Comparison of ENCODE assay signal across 31 cellular contexts in the genomic region with DNA sequence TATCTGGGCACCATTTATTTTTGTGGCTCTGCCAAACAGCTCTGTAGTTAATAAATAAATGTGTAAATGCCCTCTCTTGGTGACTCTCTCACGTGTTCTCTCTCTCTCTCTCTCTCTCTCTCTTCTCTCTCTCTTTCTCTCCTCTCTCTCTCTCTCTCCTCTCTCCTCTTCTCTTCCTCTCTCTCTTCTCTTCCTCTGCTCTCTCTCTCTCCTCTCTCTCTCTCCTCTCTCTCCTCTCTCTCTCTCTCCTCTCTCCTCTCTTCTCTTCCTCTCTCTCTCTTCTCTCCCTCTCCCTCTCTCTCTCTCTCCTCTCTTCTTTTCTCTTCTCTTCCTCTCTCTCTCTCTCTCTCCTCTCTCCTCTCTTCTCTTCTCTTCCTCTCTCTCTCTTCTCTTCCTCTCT.
"Had no signal": no experiment of that assay in that cellular context is flagged by ENCODE, and none has a peak within 500 bp of the region (broad histone marks: within the 10 kb centered on the region; RNA-seq: fewer than 3 reads in every experiment).

No MANE protein-coding gene starts in this region.

- H3K4me1 ChIP-seq: heart right ventricle, left lung, spleen, suprapubic skin, tibial nerve, uterus had no signal

- DNase-seq: heart right ventricle; islet precursor cell; kidney glomerular epithelial cell; left cardiac atrium; left lung; mesendoderm; naive B cell; natural killer cell; nephron progenitor cell; occipital lobe; ovary; retina; right cardiac atrium; sigmoid colon; small intestine; spleen; stimulated activated CD4-positive, alpha-beta T cell treated with anti-CD3 and anti-CD28 coated beads, Interleukin-4, amount 100 ng/mL, for 24 hours; stimulated activated naive CD4-positive, alpha-beta T cell; uterus had no signal

- H3K27me3 Mint-ChIP-seq: stimulated activated naive CD8-positive, alpha-beta T cell treated with anti-CD3 and anti-CD28 coated beads, Interleukin-15, Interleukin-2, amounts not matched to agents 100 ng/mL and 50 ng/mL, for 24 hours had no signal

- H3K27ac ChIP-seq: heart right ventricle, left lung, neural progenitor cell, neutrophil, ovary, sigmoid colon, spleen, suprapubic skin, thoracic aorta, tibial nerve, uterus had no signal

- H3K27ac Mint-ChIP-seq: mesothelial cell of epicardium; naive B cell; neural progenitor cell; progenitor cell of endocrine pancreas; stimulated activated effector memory CD8-positive, alpha-beta T cell treated with anti-CD3 and anti-CD28 coated beads, Interleukin-12 subunit alpha, Interleukin-12 subunit beta, amount 100 ng/mL, for 72 hours; stimulated activated naive CD8-positive, alpha-beta T cell treated with anti-CD3 and anti-CD28 coated beads, Interleukin-15, Interleukin-2, amounts not matched to agents 100 ng/mL and 50 ng/mL, for 24 hours; type B pancreatic cell had no signal

- H3K4me3 ChIP-seq: heart right ventricle, hepatocyte, left lung, lung, neural progenitor cell, ovary, sigmoid colon, spleen, suprapubic skin, thoracic aorta, tibial nerve, uterus had no signal

- H3K9me3 Mint-ChIP-seq: mesothelial cell of epicardium; nephron progenitor cell; neural progenitor cell; stimulated activated naive CD8-positive, alpha-beta T cell treated with anti-CD3 and anti-CD28 coated beads, Interleukin-15, Interleukin-2, amounts not matched to agents 100 ng/mL and 50 ng/mL, for 24 hours; type B pancreatic cell had no signal

- H3K4me2 ChIP-seq: hepatocyte, neural progenitor cell had no signal

- H3K9ac ChIP-seq: neural progenitor cell had no signal

- H3K27me3 ChIP-seq: hepatocyte, left lung, neural progenitor cell, ovary, sigmoid colon, suprapubic skin, tibial nerve, uterus had no signal

- H3K9me3 ChIP-seq: heart right ventricle, left lung, neutrophil, ovary, sigmoid colon, spleen, suprapubic skin, thoracic aorta, tibial nerve, uterus had no signal

- H3K36me3 Mint-ChIP-seq: mesothelial cell of epicardium; naive B cell; natural killer cell; neural progenitor cell; stimulated activated effector memory CD8-positive, alpha-beta T cell treated with anti-CD3 and anti-CD28 coated beads, Interleukin-12 subunit alpha, Interleukin-12 subunit beta, amount 100 ng/mL, for 72 hours; type B pancreatic cell had no signal

- FAIRE-seq: small intestine had no signal

- H3K36me3 ChIP-seq: heart right ventricle, left lung, neural progenitor cell, neutrophil, ovary, sigmoid colon, spleen, suprapubic skin, thoracic aorta, tibial nerve, uterus had no signal

- H3K4me1 Mint-ChIP-seq: naive B cell; neural progenitor cell; stimulated activated effector memory CD8-positive, alpha-beta T cell treated with anti-CD3 and anti-CD28 coated beads, Interleukin-12 subunit alpha, Interleukin-12 subunit beta, amount 100 ng/mL, for 72 hours had no signal

- H3K4me3 Mint-ChIP-seq: mesothelial cell of epicardium; naive B cell; nephron progenitor cell; neural progenitor cell; stimulated activated effector memory CD8-positive, alpha-beta T cell treated with anti-CD3 and anti-CD28 coated beads, Interleukin-12 subunit alpha, Interleukin-12 subunit beta, amount 100 ng/mL, for 72 hours; stimulated activated naive CD8-positive, alpha-beta T cell treated with anti-CD3 and anti-CD28 coated beads, Interleukin-15, Interleukin-2, amounts not matched to agents 100 ng/mL and 50 ng/mL, for 24 hours; type B pancreatic cell had no signal

- ATAC-seq: heart right ventricle; left cardiac atrium; natural killer cell; right cardiac atrium; stimulated activated effector memory CD8-positive, alpha-beta T cell treated with anti-CD3 and anti-CD28 coated beads, Interleukin-12 subunit alpha, Interleukin-12 subunit beta, amount 100 ng/mL, for 72 hours had no signal

- H3K79me2 ChIP-seq: hepatocyte had no signal

- H2AFZ ChIP-seq: hepatocyte, neural progenitor cell had no signal
